1 cellular context compared by ENCODE assay signal in the genomic region with DNA sequence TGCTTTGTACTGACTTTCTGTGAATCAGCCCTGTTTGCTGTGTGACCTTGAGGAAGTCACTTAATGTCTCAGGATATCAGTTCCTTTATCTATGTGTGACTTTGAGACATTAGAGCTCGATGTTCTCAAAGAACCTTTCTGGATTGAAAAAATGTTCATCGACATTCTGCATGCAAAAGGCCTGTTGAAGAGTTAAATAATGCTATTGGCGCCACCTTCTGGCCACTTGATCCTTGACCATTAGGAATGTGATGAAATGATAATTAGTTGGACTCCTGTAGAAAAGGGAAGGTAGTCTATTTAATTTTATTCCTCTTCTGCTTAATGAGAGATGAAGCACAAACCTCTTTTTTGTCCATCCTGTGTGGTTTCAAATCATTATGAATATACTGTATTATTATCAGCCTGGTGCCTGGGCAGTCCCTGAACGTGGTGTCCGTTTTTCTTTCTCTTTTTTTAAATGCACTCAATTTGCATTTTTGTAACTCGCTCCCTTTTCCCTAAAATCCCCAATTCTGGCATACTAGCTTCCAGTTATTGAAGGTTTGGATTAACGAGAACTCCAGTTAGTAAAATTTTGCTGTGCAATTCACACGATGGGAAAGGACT.
TF ChIP-seq lines count a peak whose summit lies in the region.

No MANE protein-coding gene starts in this region.

TF ChIP-seq in HepG2, 621 proteins besides CTCF, POLR2A, EP300 and RAD21 (continued from another document):
- TF ChIP-seq, protein P1, sequence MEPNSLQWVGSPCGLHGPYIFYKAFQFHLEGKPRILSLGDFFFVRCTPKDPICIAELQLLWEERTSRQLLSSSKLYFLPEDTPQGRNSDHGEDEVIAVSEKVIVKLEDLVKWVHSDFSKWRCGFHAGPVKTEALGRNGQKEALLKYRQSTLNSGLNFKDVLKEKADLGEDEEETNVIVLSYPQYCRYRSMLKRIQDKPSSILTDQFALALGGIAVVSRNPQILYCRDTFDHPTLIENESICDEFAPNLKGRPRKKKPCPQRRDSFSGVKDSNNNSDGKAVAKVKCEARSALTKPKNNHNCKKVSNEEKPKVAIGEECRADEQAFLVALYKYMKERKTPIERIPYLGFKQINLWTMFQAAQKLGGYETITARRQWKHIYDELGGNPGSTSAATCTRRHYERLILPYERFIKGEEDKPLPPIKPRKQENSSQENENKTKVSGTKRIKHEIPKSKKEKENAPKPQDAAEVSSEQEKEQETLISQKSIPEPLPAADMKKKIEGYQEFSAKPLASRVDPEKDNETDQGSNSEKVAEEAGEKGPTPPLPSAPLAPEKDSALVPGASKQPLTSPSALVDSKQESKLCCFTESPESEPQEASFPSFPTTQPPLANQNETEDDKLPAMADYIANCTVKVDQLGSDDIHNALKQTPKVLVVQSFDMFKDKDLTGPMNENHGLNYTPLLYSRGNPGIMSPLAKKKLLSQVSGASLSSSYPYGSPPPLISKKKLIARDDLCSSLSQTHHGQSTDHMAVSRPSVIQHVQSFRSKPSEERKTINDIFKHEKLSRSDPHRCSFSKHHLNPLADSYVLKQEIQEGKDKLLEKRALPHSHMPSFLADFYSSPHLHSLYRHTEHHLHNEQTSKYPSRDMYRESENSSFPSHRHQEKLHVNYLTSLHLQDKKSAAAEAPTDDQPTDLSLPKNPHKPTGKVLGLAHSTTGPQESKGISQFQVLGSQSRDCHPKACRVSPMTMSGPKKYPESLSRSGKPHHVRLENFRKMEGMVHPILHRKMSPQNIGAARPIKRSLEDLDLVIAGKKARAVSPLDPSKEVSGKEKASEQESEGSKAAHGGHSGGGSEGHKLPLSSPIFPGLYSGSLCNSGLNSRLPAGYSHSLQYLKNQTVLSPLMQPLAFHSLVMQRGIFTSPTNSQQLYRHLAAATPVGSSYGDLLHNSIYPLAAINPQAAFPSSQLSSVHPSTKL (CRISPR knock-in tag; IDR thresholded peaks at IDR 0.05), result 0 out of 2 replicates have a peak, but pooled peaks have one; percentile 17
- TF ChIP-seq MIXL1 (CRISPR knock-in tag; IDR thresholded peaks at IDR 0.05) (peak; percentile 59; the same call in 1 of the 2 replicates), ZNF652 (CRISPR knock-in tag; IDR thresholded peaks at IDR 0.05; ENCODE audit: borderline replicate concordance, low read depth) (peak; percentile 87), ZNF260 (CRISPR knock-in tag; IDR thresholded peaks at IDR 0.05; ENCODE audit: borderline replicate concordance, low read depth) (no peak), NCOA2 (CRISPR knock-in tag; IDR thresholded peaks at IDR 0.05) (0 out of 2 replicates have a peak, but pooled peaks have one; percentile 20), STAG1 (CRISPR knock-in tag; IDR thresholded peaks at IDR 0.05) (peak; percentile 85), PAX8 (CRISPR knock-in tag; IDR thresholded peaks at IDR 0.05; ENCODE audit: borderline replicate concordance) (no peak)
- TF ChIP-seq, protein P2, sequence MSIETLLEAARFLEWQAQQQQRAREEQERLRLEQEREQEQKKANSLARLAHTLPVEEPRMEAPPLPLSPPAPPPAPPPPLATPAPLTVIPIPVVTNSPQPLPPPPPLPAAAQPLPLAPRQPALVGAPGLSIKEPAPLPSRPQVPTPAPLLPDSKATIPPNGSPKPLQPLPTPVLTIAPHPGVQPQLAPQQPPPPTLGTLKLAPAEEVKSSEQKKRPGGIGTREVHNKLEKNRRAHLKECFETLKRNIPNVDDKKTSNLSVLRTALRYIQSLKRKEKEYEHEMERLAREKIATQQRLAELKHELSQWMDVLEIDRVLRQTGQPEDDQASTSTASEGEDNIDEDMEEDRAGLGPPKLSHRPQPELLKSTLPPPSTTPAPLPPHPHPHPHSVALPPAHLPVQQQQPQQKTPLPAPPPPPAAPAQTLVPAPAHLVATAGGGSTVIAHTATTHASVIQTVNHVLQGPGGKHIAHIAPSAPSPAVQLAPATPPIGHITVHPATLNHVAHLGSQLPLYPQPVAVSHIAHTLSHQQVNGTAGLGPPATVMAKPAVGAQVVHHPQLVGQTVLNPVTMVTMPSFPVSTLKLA (IDR thresholded peaks at IDR 0.05), result no peak
- TF ChIP-seq, protein P3, sequence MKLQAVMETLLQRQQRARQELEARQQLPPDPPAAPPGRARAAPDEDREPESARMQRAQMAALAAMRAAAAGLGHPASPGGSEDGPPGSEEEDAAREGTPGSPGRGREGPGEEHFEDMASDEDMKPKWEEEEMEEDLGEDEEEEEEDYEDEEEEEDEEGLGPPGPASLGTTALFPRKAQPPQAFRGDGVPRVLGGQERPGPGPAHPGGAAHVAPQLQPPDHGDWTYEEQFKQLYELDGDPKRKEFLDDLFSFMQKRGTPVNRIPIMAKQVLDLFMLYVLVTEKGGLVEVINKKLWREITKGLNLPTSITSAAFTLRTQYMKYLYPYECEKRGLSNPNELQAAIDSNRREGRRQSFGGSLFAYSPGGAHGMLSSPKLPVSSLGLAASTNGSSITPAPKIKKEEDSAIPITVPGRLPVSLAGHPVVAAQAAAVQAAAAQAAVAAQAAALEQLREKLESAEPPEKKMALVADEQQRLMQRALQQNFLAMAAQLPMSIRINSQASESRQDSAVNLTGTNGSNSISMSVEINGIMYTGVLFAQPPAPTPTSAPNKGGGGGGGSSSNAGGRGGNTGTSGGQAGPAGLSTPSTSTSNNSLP (IDR thresholded peaks at IDR 0.05; ENCODE audit: low read depth, low read length), result peak; percentile 50; the same call in 1 of the 2 replicates
- TF ChIP-seq, protein P4, sequence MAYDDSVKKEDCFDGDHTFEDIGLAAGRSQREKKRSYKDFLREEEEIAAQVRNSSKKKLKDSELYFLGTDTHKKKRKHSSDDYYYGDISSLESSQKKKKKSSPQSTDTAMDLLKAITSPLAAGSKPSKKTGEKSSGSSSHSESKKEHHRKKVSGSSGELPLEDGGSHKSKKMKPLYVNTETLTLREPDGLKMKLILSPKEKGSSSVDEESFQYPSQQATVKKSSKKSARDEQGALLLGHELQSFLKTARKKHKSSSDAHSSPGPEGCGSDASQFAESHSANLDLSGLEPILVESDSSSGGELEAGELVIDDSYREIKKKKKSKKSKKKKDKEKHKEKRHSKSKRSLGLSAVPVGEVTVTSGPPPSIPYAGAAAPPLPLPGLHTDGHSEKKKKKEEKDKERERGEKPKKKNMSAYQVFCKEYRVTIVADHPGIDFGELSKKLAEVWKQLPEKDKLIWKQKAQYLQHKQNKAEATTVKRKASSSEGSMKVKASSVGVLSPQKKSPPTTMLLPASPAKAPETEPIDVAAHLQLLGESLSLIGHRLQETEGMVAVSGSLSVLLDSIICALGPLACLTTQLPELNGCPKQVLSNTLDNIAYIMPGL (CRISPR knock-in tag; IDR thresholded peaks at IDR 0.05; ENCODE audit: borderline replicate concordance in 1 of 2, low read depth in 1 of 2), result 0 out of 4 replicates have a peak, but pooled peaks of 1 of the 2 experiments have one; percentile 24
